In genomic region chr9:32782476-32783167, GRCh38 we compare ENCODE assay signal across 12 cellular contexts.
DNase-seq lines count a peak whose midpoint lies in the region; ATAC-seq and TF ChIP-seq lines count a peak whose summit lies in the region.
"Had no signal": no experiment of that assay in that cellular context is flagged by ENCODE, and none has a peak within 500 bp of the region (broad histone marks: within the 10 kb centered on the region; RNA-seq: fewer than 3 reads in every experiment).

No MANE protein-coding gene starts in this region.

- no peak overlapping the region for H3K27ac ChIP-seq in RWPE2 (ENCODE audit: poor library complexity, severe bottlenecking)
- H3K27ac ChIP-seq: skin epidermis, thyroid gland had no signal

- H3K27me3 ChIP-seq in RWPE2 (ENCODE audit: insufficient read depth, poor library complexity, severe bottlenecking) (peaks cover 86% of the 10 kb centered on the region), iPS-15b (ENCODE audit: control insufficient read depth, insufficient read depth, low read length) (peaks cover 72% of the 10 kb centered on the region)
- H3K27me3 ChIP-seq: thyroid gland had no signal

- H3K9me3 ChIP-seq in RWPE2 (ENCODE audit: severe bottlenecking) (no peaks in the 10 kb centered on the region), iPS-15b (ENCODE audit: control insufficient read depth, insufficient read depth, low read length) (no peaks in the 10 kb centered on the region)
- H3K9me3 ChIP-seq: thyroid gland had no signal

- H3K4me3 ChIP-seq in RWPE2 (ENCODE audit: severe bottlenecking): no peak overlapping the region
- H3K4me3 ChIP-seq in iPS-15b (ENCODE audit: low read depth, low read length): peak overlapping the region; percentile 89
- peak overlapping the region; percentile 6 for H3K4me3 ChIP-seq in retinal pigment epithelial cell (ENCODE audit: low read length)
- H3K4me3 ChIP-seq: skin epidermis, thyroid gland had no signal

- H3K36me3 ChIP-seq in RWPE2 (ENCODE audit: low read depth): no peaks in the 10 kb centered on the region
- no peaks in the 10 kb centered on the region for H3K36me3 ChIP-seq in iPS-15b (ENCODE audit: control insufficient read depth, insufficient read depth, low read length)
- H3K36me3 ChIP-seq: thyroid gland had no signal

- H3K4me1 ChIP-seq in RWPE2 (ENCODE audit: insufficient read depth, poor library complexity, severe bottlenecking) (no peaks in the 10 kb centered on the region), iPS-15b (ENCODE audit: control insufficient read depth, insufficient read depth, low read length) (no peaks in the 10 kb centered on the region)

- TF ChIP-seq CTCF in RWPE2 (IDR thresholded peaks at IDR 0.05; ENCODE audit: poor library complexity, severe bottlenecking) (no peak), retinal pigment epithelial cell (conservative IDR thresholded peaks at IDR 0.05; ENCODE audit: low read depth, low read length) (no peak)

- DNase-seq in NCI-H2171 treated with DMSO at 0.1 percent for 48 hours (lab: John Stamatoyannopoulos, UW) (peak; percentile 2), NCI-H2171 (lab: John Stamatoyannopoulos, UW) (no peak), RWPE2 (ENCODE audit: low spot score) (no peak), retinal pigment epithelial cell (ENCODE audit: low read depth) (no peak), NCI-H1048 (lab: John Stamatoyannopoulos, UW) (no peak), NCI-H446 (lab: John Stamatoyannopoulos, UW) (no peak)
- DNase-seq: activated CD8-positive, alpha-beta T cell treated with anti-CD3 and anti-CD28 coated beads, Interleukin-2, amount 10 ng/mL, durations not matched to agents 7 days and 5 days; activated naive CD4-positive, alpha-beta T cell treated with anti-CD3 and anti-CD28 coated beads, Interleukin-2, amount 10 ng/mL, durations not matched to agents 7 days and 5 days had no signal

- H3K9ac ChIP-seq in iPS-15b (ENCODE audit: low read depth, low read length): peak overlapping the region; percentile 70

- ATAC-seq in RWPE2 (ENCODE audit: low read depth): 0 out of 3 replicates have a peak, but pooled peaks have one; percentile 19
- ATAC-seq in GM21786 (IDR thresholded peaks at IDR 0.05; ENCODE audit: unreplicated experiment): no peak
- ATAC-seq: activated CD8-positive, alpha-beta T cell treated with anti-CD3 and anti-CD28 coated beads, Interleukin-2, amount 10 ng/mL, durations not matched to agents 7 days and 5 days had no signal
